18 cellular contexts compared by ENCODE assay signal in the genomic region with DNA sequence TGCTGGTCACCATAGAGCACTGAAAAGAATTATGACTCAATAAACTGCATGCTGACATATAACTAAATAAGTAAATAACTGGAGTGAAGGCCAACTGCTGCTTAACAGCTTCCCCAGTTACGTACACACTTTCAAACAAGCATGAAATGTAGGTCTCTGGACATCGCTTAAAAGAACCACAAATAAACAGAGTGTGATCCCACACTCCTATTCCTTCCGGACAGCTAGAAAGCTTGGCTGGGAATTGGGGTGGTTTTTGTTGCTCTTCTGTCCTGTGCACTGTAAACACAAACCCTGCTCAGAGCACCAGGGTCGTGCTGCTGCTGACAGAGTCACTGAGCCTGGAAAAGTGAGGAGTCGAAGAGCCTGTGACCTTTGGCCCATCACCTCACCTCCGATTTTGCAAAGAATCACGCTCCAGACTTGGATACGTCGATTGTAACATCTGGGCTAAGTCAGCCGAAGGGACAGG.
DNase-seq lines count a peak whose midpoint lies in the region; ATAC-seq and FAIRE-seq lines count a peak whose summit lies in the region.
"Had no signal": no experiment of that assay in that cellular context is flagged by ENCODE, and none has a peak within 500 bp of the region (broad histone marks: within the 10 kb centered on the region; RNA-seq: fewer than 3 reads in every experiment).

No MANE protein-coding gene starts in this region.

- H3K4me1 Mint-ChIP-seq in natural killer cell treated with Interleukin-12 subunit alpha and Interleukin-12 subunit beta and Interleukin-15 and Interleukin-18, amount 100 ng/mL, for 72 hours (ENCODE audit: low read depth in 2 of 2) = no peaks in the 10 kb centered on the region
- H3K4me1 Mint-ChIP-seq: activated naive CD8-positive, alpha-beta T cell treated with anti-CD3 and anti-CD28 coated beads, Interleukin-2, amount 50 U/mL, for 24 hours; CD14-positive monocyte; memory B cell had no signal

- no peak overlapping the region for H3K4me3 Mint-ChIP-seq in natural killer cell treated with Interleukin-12 subunit alpha and Interleukin-12 subunit beta and Interleukin-15 and Interleukin-18, amount 100 ng/mL, for 72 hours
- H3K4me3 Mint-ChIP-seq: activated naive CD8-positive, alpha-beta T cell treated with anti-CD3 and anti-CD28 coated beads, Interleukin-2, amount 50 U/mL, for 24 hours; CD14-positive monocyte; memory B cell had no signal

- no peaks in the 10 kb centered on the region for H3K36me3 Mint-ChIP-seq in natural killer cell treated with Interleukin-12 subunit alpha and Interleukin-12 subunit beta and Interleukin-15 and Interleukin-18, amount 100 ng/mL, for 72 hours
- H3K36me3 Mint-ChIP-seq: CD14-positive monocyte, memory B cell had no signal

- H3K9me3 Mint-ChIP-seq in natural killer cell treated with Interleukin-12 subunit alpha and Interleukin-12 subunit beta and Interleukin-15 and Interleukin-18, amount 100 ng/mL, for 72 hours = peaks cover 3% of the 10 kb centered on the region
- H3K9me3 Mint-ChIP-seq: activated naive CD8-positive, alpha-beta T cell treated with anti-CD3 and anti-CD28 coated beads, Interleukin-2, amount 50 U/mL, for 24 hours; CD14-positive monocyte; memory B cell had no signal

- H3K27me3 ChIP-seq in small intestine (ENCODE audit: control insufficient read depth in 2 of 2, insufficient read depth in 2 of 2, low read length in 2 of 2) = no peaks in the 10 kb centered on the region
- H3K27me3 ChIP-seq: transverse colon had no signal

- no peak overlapping the region for H3K4me3 ChIP-seq in small intestine (ENCODE audit: low read depth in 1 of 2, low read length in 2 of 2)
- H3K4me3 ChIP-seq: K562, transverse colon had no signal

- no peak overlapping the region for H3K27ac Mint-ChIP-seq in natural killer cell treated with Interleukin-12 subunit alpha and Interleukin-12 subunit beta and Interleukin-15 and Interleukin-18, amount 100 ng/mL, for 72 hours
- H3K27ac Mint-ChIP-seq: activated naive CD8-positive, alpha-beta T cell treated with anti-CD3 and anti-CD28 coated beads, Interleukin-2, amount 50 U/mL, for 24 hours; CD14-positive monocyte; memory B cell had no signal

- H3K4me1 ChIP-seq in small intestine (ENCODE audit: control insufficient read depth in 2 of 2, insufficient read depth in 1 of 2, low read depth in 1 of 2, low read length in 1 of 2) = no peaks in the 10 kb centered on the region

- 61 to 82% (median 68%) methylated on average over 10 of the region's 10 CpGs for WGBS in small intestine, 3 donors

- ATAC-seq in HG03280 (IDR thresholded peaks at IDR 0.05; ENCODE audit: unreplicated experiment) = no peak
- no peak for ATAC-seq in natural killer cell treated with Interleukin-12 subunit alpha and Interleukin-12 subunit beta and Interleukin-15 and Interleukin-18, amount 100 ng/mL, for 72 hours
- ATAC-seq: activated naive CD8-positive, alpha-beta T cell treated with anti-CD3 and anti-CD28 coated beads, Interleukin-2, amount 50 U/mL, for 24 hours; K562 had no signal

- peak; percentile 67 for DNase-seq in NCI-H510A treated with DMSO at 0.1 percent for 48 hours (lab: John Stamatoyannopoulos, UW)
- DNase-seq in NCI-H510A (lab: John Stamatoyannopoulos, UW) = no peak
- peak; percentile 13 for DNase-seq in RPMI7951 (ENCODE audit: low read depth)
- DNase-seq in left kidney (ENCODE audit: low read depth, low spot score) = peak; percentile 68
- DNase-seq in small intestine = peak; percentile 1
- no peak for DNase-seq in AML-193 (lab: John Stamatoyannopoulos, UW)
- DNase-seq in natural killer cell treated with Interleukin-12 subunit alpha and Interleukin-12 subunit beta and Interleukin-15 and Interleukin-18, amount 100 ng/mL, for 72 hours (ENCODE audit: low spot score) = no peak
- DNase-seq: activated CD8-positive, alpha-beta memory T cell treated with anti-CD3 and anti-CD28 coated beads for 24 hours; activated naive CD8-positive, alpha-beta T cell treated with anti-CD3 and anti-CD28 coated beads, Interleukin-2, amount 50 U/mL, for 24 hours; NCI-H2081 treated with DMSO at 0.1 percent for 48 hours; T-helper 1 cell; transverse colon had no signal

- no peaks in the 10 kb centered on the region for H3K9me3 ChIP-seq in small intestine (ENCODE audit: control insufficient read depth, low read depth)
- H3K9me3 ChIP-seq: transverse colon had no signal

- H3K27ac ChIP-seq in small intestine (ENCODE audit: low read depth in 1 of 2, low read length in 1 of 2) = no peak overlapping the region
- H3K27ac ChIP-seq: HL-60, RWPE1, transverse colon had no signal

- no peaks in the 10 kb centered on the region for H3K36me3 ChIP-seq in small intestine (ENCODE audit: control insufficient read depth in 2 of 2, insufficient read depth in 2 of 2, low read length in 2 of 2)
- H3K36me3 ChIP-seq: transverse colon had no signal

- H3K27me3 Mint-ChIP-seq in natural killer cell treated with Interleukin-12 subunit alpha and Interleukin-12 subunit beta and Interleukin-15 and Interleukin-18, amount 100 ng/mL, for 72 hours = no peaks in the 10 kb centered on the region
- H3K27me3 Mint-ChIP-seq: activated naive CD8-positive, alpha-beta T cell treated with anti-CD3 and anti-CD28 coated beads, Interleukin-2, amount 50 U/mL, for 24 hours; memory B cell had no signal

- no peak for FAIRE-seq in small intestine (lab: Jason Lieb, UNC)
- FAIRE-seq: K562 had no signal

Comparison
In these comparisons a context has a peak if more than half of its experiments do, and no peak if none do; other contexts are left out.
1. DNase-seq: peak in NCI-H510A treated with DMSO at 0.1 percent for 48 hours (single experiment), RPMI7951 (single experiment), left kidney (single experiment) and small intestine (single experiment); none in NCI-H510A (single experiment), AML-193 (0 of 2) and natural killer cell treated with Interleukin-12 subunit alpha and Interleukin-12 subunit beta and Interleukin-15 and Interleukin-18, amount 100 ng/mL, for 72 hours (single experiment).